Comparison of ENCODE assay signal across 8 cellular contexts in genomic region chr13:35953537-35954206, GRCh38.
DNase-seq lines count a peak whose midpoint lies in the region; ATAC-seq and TF ChIP-seq lines count a peak whose summit lies in the region.

No MANE protein-coding gene starts in this region.

- no peaks in the 10 kb centered on the region for H3K79me2 ChIP-seq in SK-N-SH (ENCODE audit: insufficient read depth)

- POLR2A ChIA-PET in SK-N-SH (lab: Yijun Ruan, JAX): interaction anchor here (0.6 to 1.1 kb wide), 8 partner anchors 164 to 482 kb away, joined by 3 to 7 read pairs (median 4); partner anchors contain the start of gene MAB21L1

- H3K9ac ChIP-seq in SK-N-SH: peak overlapping the region; percentile 30; the same call in 1 of the 2 replicates

- H3K4me1 ChIP-seq in SK-N-SH (ENCODE audit: control insufficient read depth in 1 of 2, insufficient read depth in 2 of 2, low read depth in 1 of 2, low read length in 1 of 2): peaks cover 0 to 7% of the 10 kb centered on the region in 2 experiments; a peak in 3 of 4 replicates
- no peaks in the 10 kb centered on the region for H3K4me1 ChIP-seq in foreskin keratinocyte

- H4K20me1 ChIP-seq in SK-N-SH (ENCODE audit: insufficient read depth): no peaks in the 10 kb centered on the region

- CTCF ChIA-PET in SK-N-SH (lab: Yijun Ruan, JAX): interaction anchor here (0.6 to 3.8 kb wide), 37 partner anchors 8 to 1002 kb away, joined by 3 to 29 read pairs (median 5); no protein-coding TSS in a partner anchor

- H3K27ac ChIP-seq in SK-N-SH (ENCODE audit: low read depth in 2 of 2, low read length in 1 of 2) (peak overlapping the region; percentile 43 to 83; a peak in 3 of 4 replicates), foreskin keratinocyte (no peak overlapping the region)

- TF ChIP-seq EP300 in SK-N-SH (IDR thresholded peaks at IDR 0.05; ENCODE audit: borderline replicate concordance in 1 of 2, low read depth in 1 of 2, low read length in 1 of 2): peak in 1 of 2 experiments; percentile 51; a peak in 2 of 4 replicates

- H3F3A ChIP-seq in SK-N-SH (replicated peaks; ENCODE audit: insufficient read depth): no peaks in the 10 kb centered on the region

- H3K4me3 ChIP-seq in SK-N-SH (ENCODE audit: low read depth in 2 of 2, low read length in 1 of 2): peak overlapping the region; percentile 32 to 42

- H3K9me3 ChIP-seq in SK-N-SH: no peaks in the 10 kb centered on the region

- WGBS in SK-N-SH (ENCODE audit: low lambda C conversion rate): 6% methylated on average over 11 of the region's 12 CpGs

- peak; percentile 95 for TF ChIP-seq RAD21 in SK-N-SH (IDR thresholded peaks at IDR 0.05; ENCODE audit: low read length)

- H3K4me2 ChIP-seq in SK-N-SH: no peak overlapping the region

- H3K27me3 ChIP-seq in SK-N-SH (ENCODE audit: insufficient read depth): no peaks in the 10 kb centered on the region
- H3K27me3 ChIP-seq in foreskin keratinocyte: no peaks in the 10 kb centered on the region

- no peaks in the 10 kb centered on the region for H3K9me2 ChIP-seq in SK-N-SH

- peak; percentile 60 for ATAC-seq in GM18502 (IDR thresholded peaks at IDR 0.05; ENCODE audit: poor library complexity, unreplicated experiment)
- ATAC-seq in foreskin keratinocyte: peak; percentile 75
- no peak for ATAC-seq in GM19467 (IDR thresholded peaks at IDR 0.05; ENCODE audit: unreplicated experiment)
- no peak for ATAC-seq in HG02642 (IDR thresholded peaks at IDR 0.05; ENCODE audit: poor library complexity, unreplicated experiment)

- TF ChIP-seq CTCF in SK-N-SH (IDR thresholded peaks at IDR 0.05) (peak; percentile 90), foreskin keratinocyte (conservative IDR thresholded peaks at IDR 0.05) (peak; percentile 62)

- peak; percentile 88 for DNase-seq in NCI-H1105 (lab: John Stamatoyannopoulos, UW)
- DNase-seq in SK-N-SH: peak; percentile 74
- peak in 1 of 2 donors; percentile 35 for DNase-seq in foreskin keratinocyte
- DNase-seq in nucleus accumbens (lab: John Stamatoyannopoulos, UW): peak in 55 of 56 donors; percentile 9 to 90 (median 68)
- no peak for DNase-seq in germinal center (ENCODE audit: low spot score)

- H2AFZ ChIP-seq in SK-N-SH (ENCODE audit: low read depth): peak overlapping the region; percentile 18; the same call in 1 of the 2 replicates

- H3K36me3 ChIP-seq in SK-N-SH (replicated peaks in 1 of 2; ENCODE audit: control insufficient read depth in 1 of 2, insufficient read depth in 2 of 2, low read length in 1 of 2): no peaks in the 10 kb centered on the region

TF ChIP-seq in SK-N-SH, 30 proteins besides CTCF, POLR2A, EP300 and RAD21 (continues in another document):
- TF ChIP-seq FOSL2 (IDR thresholded peaks at IDR 0.05; ENCODE audit: borderline replicate concordance, low read depth) (no peak), PBX3 (IDR thresholded peaks at IDR 0.05) (no peak), POLR2AphosphoS5 (IDR thresholded peaks at IDR 0.05; ENCODE audit: low read depth, low read length) (no peak), RFX5 (IDR thresholded peaks at IDR 0.05; ENCODE audit: low read length) (peak; percentile 19; the same call in 1 of the 2 replicates), NFIC (IDR thresholded peaks at IDR 0.05; ENCODE audit: borderline replicate concordance) (peak; percentile 48; the same call in 1 of the 2 replicates), FOXM1 (IDR thresholded peaks at IDR 0.05; ENCODE audit: low read depth) (no peak), SMC3 (IDR thresholded peaks at IDR 0.05; ENCODE audit: low read depth, low read length) (peak; percentile 70), RCOR1 (IDR thresholded peaks at IDR 0.05; ENCODE audit: low read length) (no peak), MEF2A (IDR thresholded peaks at IDR 0.05; ENCODE audit: borderline replicate concordance, low read depth) (no peak), GATA2 (CRISPR knock-in tag; IDR thresholded peaks at IDR 0.05) (no peak), EZH2phosphoT487 (IDR thresholded peaks at IDR 0.05; ENCODE audit: borderline replicate concordance, low read depth) (no peak), SIN3A (IDR thresholded peaks at IDR 0.05; ENCODE audit: borderline replicate concordance, low read depth, low read length) (no peak), FOXJ3 (CRISPR knock-in tag; IDR thresholded peaks at IDR 0.05) (peak; percentile 74), TEAD4 (IDR thresholded peaks at IDR 0.05; ENCODE audit: borderline replicate concordance, insufficient read depth) (no peak), NRF1 (IDR thresholded peaks at IDR 0.05; ENCODE audit: low read depth, low read length) (no peak), USF1 (IDR thresholded peaks at IDR 0.05; ENCODE audit: borderline replicate concordance, low read depth) (no peak), YY1 (IDR thresholded peaks at IDR 0.05; ENCODE audit: low read depth) (no peak), RXRA (IDR thresholded peaks at IDR 0.05; ENCODE audit: borderline replicate concordance, low read depth) (no peak), USF2 (IDR thresholded peaks at IDR 0.05; ENCODE audit: borderline replicate concordance, low read depth, low read length) (no peak), GABPA (IDR thresholded peaks at IDR 0.05; ENCODE audit: low read depth) (no peak)
- TF ChIP-seq, protein P1, sequence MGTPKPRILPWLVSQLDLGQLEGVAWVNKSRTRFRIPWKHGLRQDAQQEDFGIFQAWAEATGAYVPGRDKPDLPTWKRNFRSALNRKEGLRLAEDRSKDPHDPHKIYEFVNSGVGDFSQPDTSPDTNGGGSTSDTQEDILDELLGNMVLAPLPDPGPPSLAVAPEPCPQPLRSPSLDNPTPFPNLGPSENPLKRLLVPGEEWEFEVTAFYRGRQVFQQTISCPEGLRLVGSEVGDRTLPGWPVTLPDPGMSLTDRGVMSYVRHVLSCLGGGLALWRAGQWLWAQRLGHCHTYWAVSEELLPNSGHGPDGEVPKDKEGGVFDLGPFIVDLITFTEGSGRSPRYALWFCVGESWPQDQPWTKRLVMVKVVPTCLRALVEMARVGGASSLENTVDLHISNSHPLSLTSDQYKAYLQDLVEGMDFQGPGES (IDR thresholded peaks at IDR 0.05; ENCODE audit: low read depth, low read length): no peak
- TF ChIP-seq, protein P2, sequence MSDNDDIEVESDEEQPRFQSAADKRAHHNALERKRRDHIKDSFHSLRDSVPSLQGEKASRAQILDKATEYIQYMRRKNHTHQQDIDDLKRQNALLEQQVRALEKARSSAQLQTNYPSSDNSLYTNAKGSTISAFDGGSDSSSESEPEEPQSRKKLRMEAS (IDR thresholded peaks at IDR 0.05; ENCODE audit: low read depth): no peak
- TF ChIP-seq, protein P3, sequence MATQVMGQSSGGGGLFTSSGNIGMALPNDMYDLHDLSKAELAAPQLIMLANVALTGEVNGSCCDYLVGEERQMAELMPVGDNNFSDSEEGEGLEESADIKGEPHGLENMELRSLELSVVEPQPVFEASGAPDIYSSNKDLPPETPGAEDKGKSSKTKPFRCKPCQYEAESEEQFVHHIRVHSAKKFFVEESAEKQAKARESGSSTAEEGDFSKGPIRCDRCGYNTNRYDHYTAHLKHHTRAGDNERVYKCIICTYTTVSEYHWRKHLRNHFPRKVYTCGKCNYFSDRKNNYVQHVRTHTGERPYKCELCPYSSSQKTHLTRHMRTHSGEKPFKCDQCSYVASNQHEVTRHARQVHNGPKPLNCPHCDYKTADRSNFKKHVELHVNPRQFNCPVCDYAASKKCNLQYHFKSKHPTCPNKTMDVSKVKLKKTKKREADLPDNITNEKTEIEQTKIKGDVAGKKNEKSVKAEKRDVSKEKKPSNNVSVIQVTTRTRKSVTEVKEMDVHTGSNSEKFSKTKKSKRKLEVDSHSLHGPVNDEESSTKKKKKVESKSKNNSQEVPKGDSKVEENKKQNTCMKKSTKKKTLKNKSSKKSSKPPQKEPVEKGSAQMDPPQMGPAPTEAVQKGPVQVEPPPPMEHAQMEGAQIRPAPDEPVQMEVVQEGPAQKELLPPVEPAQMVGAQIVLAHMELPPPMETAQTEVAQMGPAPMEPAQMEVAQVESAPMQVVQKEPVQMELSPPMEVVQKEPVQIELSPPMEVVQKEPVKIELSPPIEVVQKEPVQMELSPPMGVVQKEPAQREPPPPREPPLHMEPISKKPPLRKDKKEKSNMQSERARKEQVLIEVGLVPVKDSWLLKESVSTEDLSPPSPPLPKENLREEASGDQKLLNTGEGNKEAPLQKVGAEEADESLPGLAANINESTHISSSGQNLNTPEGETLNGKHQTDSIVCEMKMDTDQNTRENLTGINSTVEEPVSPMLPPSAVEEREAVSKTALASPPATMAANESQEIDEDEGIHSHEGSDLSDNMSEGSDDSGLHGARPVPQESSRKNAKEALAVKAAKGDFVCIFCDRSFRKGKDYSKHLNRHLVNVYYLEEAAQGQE (IDR thresholded peaks at IDR 0.05; ENCODE audit: low read depth, low read length): no peak

Comparison
In these comparisons a context has a peak if more than half of its experiments do, and no peak if none do; other contexts are left out.
1. ATAC-seq: peak in GM18502 (single experiment) and foreskin keratinocyte (single experiment); none in GM19467 (single experiment) and HG02642 (single experiment).